1 cellular context compared by ENCODE assay signal in genomic region chr11:2839395-2839941, GRCh38.
TF ChIP-seq lines count a peak whose summit lies in the region.

No MANE protein-coding gene starts in this region.

TF ChIP-seq in HepG2, 621 proteins besides CTCF, POLR2A, EP300 and RAD21 (continued from another document and continues in another):
- TF ChIP-seq ZNF646 (CRISPR knock-in tag; IDR thresholded peaks at IDR 0.05): no peak
- TF ChIP-seq ZNF33A (CRISPR knock-in tag; IDR thresholded peaks at IDR 0.05; ENCODE audit: borderline replicate concordance): no peak
- TF ChIP-seq ONECUT2 (CRISPR knock-in tag; IDR thresholded peaks at IDR 0.05): no peak
- TF ChIP-seq KAT7 (CRISPR knock-in tag; IDR thresholded peaks at IDR 0.05; ENCODE audit: borderline replicate concordance): no peak
- TF ChIP-seq, protein P1, sequence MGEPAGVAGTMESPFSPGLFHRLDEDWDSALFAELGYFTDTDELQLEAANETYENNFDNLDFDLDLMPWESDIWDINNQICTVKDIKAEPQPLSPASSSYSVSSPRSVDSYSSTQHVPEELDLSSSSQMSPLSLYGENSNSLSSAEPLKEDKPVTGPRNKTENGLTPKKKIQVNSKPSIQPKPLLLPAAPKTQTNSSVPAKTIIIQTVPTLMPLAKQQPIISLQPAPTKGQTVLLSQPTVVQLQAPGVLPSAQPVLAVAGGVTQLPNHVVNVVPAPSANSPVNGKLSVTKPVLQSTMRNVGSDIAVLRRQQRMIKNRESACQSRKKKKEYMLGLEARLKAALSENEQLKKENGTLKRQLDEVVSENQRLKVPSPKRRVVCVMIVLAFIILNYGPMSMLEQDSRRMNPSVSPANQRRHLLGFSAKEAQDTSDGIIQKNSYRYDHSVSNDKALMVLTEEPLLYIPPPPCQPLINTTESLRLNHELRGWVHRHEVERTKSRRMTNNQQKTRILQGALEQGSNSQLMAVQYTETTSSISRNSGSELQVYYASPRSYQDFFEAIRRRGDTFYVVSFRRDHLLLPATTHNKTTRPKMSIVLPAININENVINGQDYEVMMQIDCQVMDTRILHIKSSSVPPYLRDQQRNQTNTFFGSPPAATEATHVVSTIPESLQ (CRISPR knock-in tag; conservative IDR thresholded peaks at IDR 0.05): no peak
- TF ChIP-seq FOXM1 (CRISPR knock-in tag; IDR thresholded peaks at IDR 0.05): no peak
- TF ChIP-seq MAF1 (CRISPR knock-in tag; IDR thresholded peaks at IDR 0.05; ENCODE audit: borderline replicate concordance): no peak
- TF ChIP-seq KLF13 (CRISPR knock-in tag; IDR thresholded peaks at IDR 0.05): no peak
- TF ChIP-seq, protein P2, sequence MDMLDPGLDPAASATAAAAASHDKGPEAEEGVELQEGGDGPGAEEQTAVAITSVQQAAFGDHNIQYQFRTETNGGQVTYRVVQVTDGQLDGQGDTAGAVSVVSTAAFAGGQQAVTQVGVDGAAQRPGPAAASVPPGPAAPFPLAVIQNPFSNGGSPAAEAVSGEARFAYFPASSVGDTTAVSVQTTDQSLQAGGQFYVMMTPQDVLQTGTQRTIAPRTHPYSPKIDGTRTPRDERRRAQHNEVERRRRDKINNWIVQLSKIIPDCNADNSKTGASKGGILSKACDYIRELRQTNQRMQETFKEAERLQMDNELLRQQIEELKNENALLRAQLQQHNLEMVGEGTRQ (IDR thresholded peaks at IDR 0.05; ENCODE audit: low read depth, low read length): no peak
- TF ChIP-seq, protein P2 (CRISPR knock-in tag; IDR thresholded peaks at IDR 0.05; ENCODE audit: borderline replicate concordance): no peak
- no peak for TF ChIP-seq ZNF326 (CRISPR knock-in tag; IDR thresholded peaks at IDR 0.05; ENCODE audit: borderline replicate concordance)
- no peak for TF ChIP-seq ZNF337 (CRISPR knock-in tag; IDR thresholded peaks at IDR 0.05; ENCODE audit: borderline replicate concordance, low read depth)
- TF ChIP-seq POLR2G (IDR thresholded peaks at IDR 0.05; ENCODE audit: low read depth, low read length): no peak
- TF ChIP-seq HNRNPH1 (optimal IDR thresholded peaks at IDR 0.05; ENCODE audit: low read depth, low read length): no peak
- no peak for TF ChIP-seq ZNF264 (CRISPR knock-in tag; IDR thresholded peaks at IDR 0.05)
- TF ChIP-seq ZNF274 (CRISPR knock-in tag; IDR thresholded peaks at IDR 0.05): peak; percentile 69; the same call in 1 of the 2 replicates
- no peak for TF ChIP-seq KDM2A (CRISPR knock-in tag; IDR thresholded peaks at IDR 0.05; ENCODE audit: borderline replicate concordance, low read depth)
- no peak for TF ChIP-seq CCDC6 (CRISPR knock-in tag; IDR thresholded peaks at IDR 0.05)
- no peak for TF ChIP-seq PTBP1 (IDR thresholded peaks at IDR 0.05; ENCODE audit: low read depth, low read length, poor library complexity, severe bottlenecking)
- TF ChIP-seq ZNF367 (CRISPR knock-in tag; IDR thresholded peaks at IDR 0.05; ENCODE audit: borderline replicate concordance): no peak
- TF ChIP-seq CHD2 (IDR thresholded peaks at IDR 0.05; ENCODE audit: low read depth, low read length): no peak
- TF ChIP-seq, protein P3, sequence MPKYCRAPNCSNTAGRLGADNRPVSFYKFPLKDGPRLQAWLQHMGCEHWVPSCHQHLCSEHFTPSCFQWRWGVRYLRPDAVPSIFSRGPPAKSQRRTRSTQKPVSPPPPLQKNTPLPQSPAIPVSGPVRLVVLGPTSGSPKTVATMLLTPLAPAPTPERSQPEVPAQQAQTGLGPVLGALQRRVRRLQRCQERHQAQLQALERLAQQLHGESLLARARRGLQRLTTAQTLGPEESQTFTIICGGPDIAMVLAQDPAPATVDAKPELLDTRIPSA (CRISPR knock-in tag; IDR thresholded peaks at IDR 0.05; ENCODE audit: borderline replicate concordance): no peak
- TF ChIP-seq NR2F6 (IDR thresholded peaks at IDR 0.05): 0 out of 2 replicates have a peak, but pooled peaks have one; percentile 28
- TF ChIP-seq NR2F6 (CRISPR knock-in tag; IDR thresholded peaks at IDR 0.05): no peak
- no peak for TF ChIP-seq HIC2 (CRISPR knock-in tag; IDR thresholded peaks at IDR 0.05; ENCODE audit: low read depth)
- TF ChIP-seq, protein P4, sequence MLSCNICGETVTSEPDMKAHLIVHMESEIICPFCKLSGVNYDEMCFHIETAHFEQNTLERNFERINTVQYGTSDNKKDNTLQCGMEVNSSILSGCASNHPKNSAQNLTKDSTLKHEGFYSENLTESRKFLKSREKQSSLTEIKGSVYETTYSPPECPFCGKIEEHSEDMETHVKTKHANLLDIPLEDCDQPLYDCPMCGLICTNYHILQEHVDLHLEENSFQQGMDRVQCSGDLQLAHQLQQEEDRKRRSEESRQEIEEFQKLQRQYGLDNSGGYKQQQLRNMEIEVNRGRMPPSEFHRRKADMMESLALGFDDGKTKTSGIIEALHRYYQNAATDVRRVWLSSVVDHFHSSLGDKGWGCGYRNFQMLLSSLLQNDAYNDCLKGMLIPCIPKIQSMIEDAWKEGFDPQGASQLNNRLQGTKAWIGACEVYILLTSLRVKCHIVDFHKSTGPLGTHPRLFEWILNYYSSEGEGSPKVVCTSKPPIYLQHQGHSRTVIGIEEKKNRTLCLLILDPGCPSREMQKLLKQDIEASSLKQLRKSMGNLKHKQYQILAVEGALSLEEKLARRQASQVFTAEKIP (CRISPR knock-in tag; IDR thresholded peaks at IDR 0.05; ENCODE audit: borderline replicate concordance): no peak
- no peak for TF ChIP-seq ZNF577 (CRISPR knock-in tag; IDR thresholded peaks at IDR 0.05; ENCODE audit: borderline replicate concordance, low read depth)
- TF ChIP-seq, protein P5, sequence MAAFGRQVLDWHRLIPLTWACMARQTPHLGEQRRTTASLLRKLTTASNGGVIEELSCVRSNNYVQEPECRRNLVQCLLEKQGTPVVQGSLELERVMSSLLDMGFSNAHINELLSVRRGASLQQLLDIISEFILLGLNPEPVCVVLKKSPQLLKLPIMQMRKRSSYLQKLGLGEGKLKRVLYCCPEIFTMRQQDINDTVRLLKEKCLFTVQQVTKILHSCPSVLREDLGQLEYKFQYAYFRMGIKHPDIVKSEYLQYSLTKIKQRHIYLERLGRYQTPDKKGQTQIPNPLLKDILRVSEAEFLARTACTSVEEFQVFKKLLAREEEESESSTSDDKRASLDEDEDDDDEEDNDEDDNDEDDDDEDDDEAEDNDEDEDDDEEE (CRISPR knock-in tag; IDR thresholded peaks at IDR 0.05): no peak
- 0 out of 2 replicates have a peak, but pooled peaks have one; percentile 34 for TF ChIP-seq HOXD1 (CRISPR knock-in tag; IDR thresholded peaks at IDR 0.05)
- TF ChIP-seq REXO4 (CRISPR knock-in tag; IDR thresholded peaks at IDR 0.05; ENCODE audit: borderline replicate concordance): no peak
- TF ChIP-seq CREB3 (CRISPR knock-in tag; IDR thresholded peaks at IDR 0.05): no peak
- no peak for TF ChIP-seq ETV6 (CRISPR knock-in tag; conservative IDR thresholded peaks at IDR 0.05)
- 0 out of 2 replicates have a peak, but pooled peaks have one; percentile 31 for TF ChIP-seq ZNF263 (CRISPR knock-in tag; IDR thresholded peaks at IDR 0.05)
- TF ChIP-seq, protein P6, sequence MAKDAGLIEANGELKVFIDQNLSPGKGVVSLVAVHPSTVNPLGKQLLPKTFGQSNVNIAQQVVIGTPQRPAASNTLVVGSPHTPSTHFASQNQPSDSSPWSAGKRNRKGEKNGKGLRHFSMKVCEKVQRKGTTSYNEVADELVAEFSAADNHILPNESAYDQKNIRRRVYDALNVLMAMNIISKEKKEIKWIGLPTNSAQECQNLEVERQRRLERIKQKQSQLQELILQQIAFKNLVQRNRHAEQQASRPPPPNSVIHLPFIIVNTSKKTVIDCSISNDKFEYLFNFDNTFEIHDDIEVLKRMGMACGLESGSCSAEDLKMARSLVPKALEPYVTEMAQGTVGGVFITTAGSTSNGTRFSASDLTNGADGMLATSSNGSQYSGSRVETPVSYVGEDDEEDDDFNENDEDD (CRISPR knock-in tag; IDR thresholded peaks at IDR 0.05; ENCODE audit: borderline replicate concordance): peak; percentile 8; the same call in 1 of the 2 replicates
- TF ChIP-seq, protein P7, sequence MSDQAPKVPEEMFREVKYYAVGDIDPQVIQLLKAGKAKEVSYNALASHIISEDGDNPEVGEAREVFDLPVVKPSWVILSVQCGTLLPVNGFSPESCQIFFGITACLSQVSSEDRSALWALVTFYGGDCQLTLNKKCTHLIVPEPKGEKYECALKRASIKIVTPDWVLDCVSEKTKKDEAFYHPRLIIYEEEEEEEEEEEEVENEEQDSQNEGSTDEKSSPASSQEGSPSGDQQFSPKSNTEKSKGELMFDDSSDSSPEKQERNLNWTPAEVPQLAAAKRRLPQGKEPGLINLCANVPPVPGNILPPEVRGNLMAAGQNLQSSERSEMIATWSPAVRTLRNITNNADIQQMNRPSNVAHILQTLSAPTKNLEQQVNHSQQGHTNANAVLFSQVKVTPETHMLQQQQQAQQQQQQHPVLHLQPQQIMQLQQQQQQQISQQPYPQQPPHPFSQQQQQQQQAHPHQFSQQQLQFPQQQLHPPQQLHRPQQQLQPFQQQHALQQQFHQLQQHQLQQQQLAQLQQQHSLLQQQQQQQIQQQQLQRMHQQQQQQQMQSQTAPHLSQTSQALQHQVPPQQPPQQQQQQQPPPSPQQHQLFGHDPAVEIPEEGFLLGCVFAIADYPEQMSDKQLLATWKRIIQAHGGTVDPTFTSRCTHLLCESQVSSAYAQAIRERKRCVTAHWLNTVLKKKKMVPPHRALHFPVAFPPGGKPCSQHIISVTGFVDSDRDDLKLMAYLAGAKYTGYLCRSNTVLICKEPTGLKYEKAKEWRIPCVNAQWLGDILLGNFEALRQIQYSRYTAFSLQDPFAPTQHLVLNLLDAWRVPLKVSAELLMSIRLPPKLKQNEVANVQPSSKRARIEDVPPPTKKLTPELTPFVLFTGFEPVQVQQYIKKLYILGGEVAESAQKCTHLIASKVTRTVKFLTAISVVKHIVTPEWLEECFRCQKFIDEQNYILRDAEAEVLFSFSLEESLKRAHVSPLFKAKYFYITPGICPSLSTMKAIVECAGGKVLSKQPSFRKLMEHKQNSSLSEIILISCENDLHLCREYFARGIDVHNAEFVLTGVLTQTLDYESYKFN (CRISPR knock-in tag; conservative IDR thresholded peaks at IDR 0.05): peak; percentile 63
